In the genomic region with DNA sequence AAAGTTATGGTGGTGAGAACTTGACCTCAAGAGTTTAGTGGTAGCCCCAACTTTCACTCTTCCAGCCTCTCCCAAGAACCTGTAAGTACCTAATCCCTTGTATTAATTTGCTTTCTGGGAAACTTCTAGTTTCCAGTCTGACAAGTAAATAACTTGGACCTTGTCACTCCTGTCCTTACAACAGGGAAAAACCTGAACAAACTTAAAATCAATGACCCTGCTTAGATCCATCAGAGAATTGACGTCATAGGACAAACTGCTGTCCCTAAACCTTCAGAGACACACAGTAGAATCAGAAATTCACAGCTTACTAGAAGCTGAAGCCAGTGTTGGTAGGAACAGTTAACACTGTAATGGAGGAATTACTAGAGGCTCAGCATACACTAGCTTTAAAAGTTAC, we compare ENCODE assay signal across 23 cellular contexts. TPM values are rescaled to one million over a fixed set of nuclear protein-coding genes. Genes with fewer than 3 reads are reported as not detected.
"Had no signal": no experiment of that assay in that cellular context is flagged by ENCODE, and none has a peak within 500 bp of the region (broad histone marks: within the 10 kb centered on the region; RNA-seq: fewer than 3 reads in every experiment).

No MANE protein-coding gene starts in this region.

- H3K4me3 ChIP-seq: coronary artery, dorsolateral prefrontal cortex, esophagus muscularis mucosa, gastroesophageal sphincter, heart left ventricle, hepatocyte, left ventricle myocardium inferior, lower lobe of right lung, mucosa of descending colon had no signal

- H3K27ac Mint-ChIP-seq: mesothelial cell of epicardium had no signal

- ATAC-seq: foreskin keratinocyte, gastroesophageal sphincter, heart left ventricle, left cardiac atrium, lower lobe of right lung, mucosa of descending colon had no signal

- DNase-seq: dermis blood vessel endothelial cell; dorsolateral prefrontal cortex; effector CD4-positive, alpha-beta T cell; effector memory CD4-positive, alpha-beta T cell; foreskin keratinocyte; heart left ventricle; hypothalamus; left cardiac atrium; left ventricle myocardium inferior; lower lobe of right lung; mesenchymal stem cell; mucosa of descending colon; naive B cell had no signal

- H3K36me3 Mint-ChIP-seq: naive B cell had no signal

- H3K79me2 ChIP-seq: hepatocyte had no signal

- H3K4me2 ChIP-seq: hepatocyte had no signal

- H3K9me3 ChIP-seq: esophagus muscularis mucosa, gastroesophageal sphincter, left ventricle myocardium inferior, lower lobe of right lung, mucosa of descending colon had no signal

- H3K27ac ChIP-seq: coronary artery, dorsolateral prefrontal cortex, esophagus muscularis mucosa, foreskin keratinocyte, gastroesophageal sphincter, heart left ventricle, hepatocyte, left ventricle myocardium inferior, lower lobe of right lung had no signal

- H3K27me3 ChIP-seq: esophagus muscularis mucosa, gastroesophageal sphincter, heart left ventricle, hepatocyte had no signal

- H3K4me1 ChIP-seq: esophagus muscularis mucosa, foreskin keratinocyte, gastroesophageal sphincter, heart left ventricle, left ventricle myocardium inferior, lower lobe of right lung had no signal

- H3K4me3 Mint-ChIP-seq: mesothelial cell of epicardium, naive B cell had no signal

- H3K4me1 Mint-ChIP-seq: naive B cell had no signal

- FAIRE-seq: colon, endothelial cell of umbilical vein, frontal cortex, islet of Langerhans, keratinocyte had no signal

- H2AFZ ChIP-seq: hepatocyte had no signal

- H3K36me3 ChIP-seq: esophagus muscularis mucosa, gastroesophageal sphincter, heart left ventricle, left ventricle myocardium inferior, lower lobe of right lung had no signal

RNA-seq across cellular contexts. Expression of a gene that starts 60.0 kb away (rescaled TPM):
- polyA plus RNA-seq: foreskin keratinocyte had no signal
